In the genomic region with DNA sequence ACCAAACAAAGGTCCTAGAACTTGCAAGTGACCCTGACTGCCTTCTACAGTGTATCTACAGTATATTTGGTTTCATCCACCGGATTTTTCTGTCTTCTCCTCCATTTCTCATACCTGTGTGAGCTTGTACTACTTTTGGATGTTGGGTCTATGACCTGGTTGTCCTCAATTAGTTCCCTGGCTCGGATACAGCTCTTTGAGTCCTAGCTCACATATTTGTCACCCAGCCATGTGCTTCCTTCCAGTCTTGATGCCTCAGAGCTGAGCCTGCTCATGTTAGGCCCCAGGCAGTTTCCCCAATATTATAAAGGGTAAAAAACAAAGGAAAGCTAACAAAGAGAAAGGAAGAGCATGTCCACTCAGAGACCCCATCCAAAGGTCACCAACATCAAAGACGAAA, we compare ENCODE assay signal across 26 cellular contexts. TPM values are rescaled to one million over a fixed set of nuclear protein-coding genes. Genes with fewer than 3 reads are reported as not detected.
A peak's percentile ranks its signal among the peaks of the same experiment; 100 is the strongest.
DNase-seq lines count a peak whose midpoint lies in the region; ATAC-seq, FAIRE-seq and TF ChIP-seq lines count a peak whose summit lies in the region.
"Had no signal": no experiment of that assay in that cellular context is flagged by ENCODE, and none has a peak within 500 bp of the region (broad histone marks: within the 10 kb centered on the region; RNA-seq: fewer than 3 reads in every experiment).

No MANE protein-coding gene starts in this region.

- no peaks in the 10 kb centered on the region for H3K36me3 Mint-ChIP-seq in MCF 10A (ENCODE audit: insufficient read depth, unreplicated experiment)
- H3K36me3 Mint-ChIP-seq: CD14-positive monocyte; CD8-positive, alpha-beta memory T cell had no signal

- intact Hi-C loops in breast epithelium (cut with DNase I; ENCODE audit: low total_unique reads) (no loop called here), MCF 10A (cut with micrococcal nuclease) (no loop called here)

- no peaks in the 10 kb centered on the region for H3K27me3 Mint-ChIP-seq in MCF 10A (ENCODE audit: insufficient read depth, unreplicated experiment)
- H3K27me3 Mint-ChIP-seq: CD4-positive, alpha-beta T cell; CD8-positive, alpha-beta memory T cell had no signal

- peaks cover 22% of the 10 kb centered on the region for H3K4me1 Mint-ChIP-seq in MCF 10A (ENCODE audit: insufficient read depth, unreplicated experiment)
- H3K4me1 Mint-ChIP-seq: CD14-positive monocyte; CD8-positive, alpha-beta memory T cell had no signal

- no peaks in the 10 kb centered on the region for H3K4me1 ChIP-seq in breast epithelium
- H3K4me1 ChIP-seq in thoracic aorta (ENCODE audit: control insufficient read depth in 1 of 2, low read depth in 2 of 2), result peaks cover 24 to 68% of the 10 kb centered on the region in 2 donors
- H3K4me1 ChIP-seq: BE2C; BLaER1 treated with 17β-estradiol and CSF1 and Interleukin-3, amounts not matched to agents 10 nM and 100 nM had no signal

- BruUV-seq in MCF 10A (replicated peaks; lab: Mats Ljungman, UMichigan), result no TSS peak

- POLR2A ChIA-PET in MCF 10A (lab: Yijun Ruan, JAX), result interaction anchor here (0.6 kb wide), 1 partner anchor 294 kb away, joined by 3 read pairs; no protein-coding TSS in a partner anchor

- no peak for ATAC-seq in thoracic aorta (ENCODE audit: insufficient number of reproducible peaks, low FRiP score, low read depth)
- ATAC-seq: GM12878, HCT116 had no signal

- TF ChIP-seq CTCF in breast epithelium (IDR thresholded peaks at IDR 0.05) (no peak), MCF 10A (IDR thresholded peaks at IDR 0.05; ENCODE audit: unreplicated experiment) (no peak), AG10803 (conservative IDR thresholded peaks at IDR 0.05; ENCODE audit: low read length) (no peak), bronchial epithelial cell (IDR thresholded peaks at IDR 0.05; ENCODE audit: insufficient read depth, low read length, severe bottlenecking) (no peak), thoracic aorta (IDR thresholded peaks at IDR 0.05) (no peak)

- H3K4me3 ChIP-seq in breast epithelium, result no peak overlapping the region
- no peak overlapping the region for H3K4me3 ChIP-seq in AG10803 (ENCODE audit: low read length)
- no peak overlapping the region for H3K4me3 ChIP-seq in bronchial epithelial cell (ENCODE audit: low read depth, low read length)
- no peak overlapping the region for H3K4me3 ChIP-seq in thoracic aorta
- no peak overlapping the region for H3K4me3 ChIP-seq in H7 (ENCODE audit: insufficient read depth, low read depth, low read length)
- H3K4me3 ChIP-seq: BLaER1 treated with 17β-estradiol and CSF1 and Interleukin-3, amounts not matched to agents 10 nM and 100 nM; GM12878; GM23248 had no signal

- H3K9me3 ChIP-seq in breast epithelium, result peaks cover 0 to 11% of the 10 kb centered on the region in 2 donors
- no peaks in the 10 kb centered on the region for H3K9me3 ChIP-seq in thoracic aorta
- H3K9me3 ChIP-seq: BE2C had no signal

- H3K4me3 Mint-ChIP-seq in MCF 10A (ENCODE audit: unreplicated experiment), result no peak overlapping the region
- H3K4me3 Mint-ChIP-seq: CD14-positive monocyte; CD4-positive, alpha-beta T cell; CD8-positive, alpha-beta memory T cell; H9 had no signal

- no peak overlapping the region for H3K27ac Mint-ChIP-seq in MCF 10A (ENCODE audit: low read depth, unreplicated experiment)
- H3K27ac Mint-ChIP-seq: CD14-positive monocyte; CD4-positive, alpha-beta T cell; CD8-positive, alpha-beta memory T cell had no signal

- peak overlapping the region; percentile 43 to 44 for H3K27ac ChIP-seq in breast epithelium
- peak overlapping the region; percentile 60 to 92 for H3K27ac ChIP-seq in thoracic aorta
- H3K27ac ChIP-seq: 22Rv1; BLaER1 treated with 17β-estradiol and CSF1 and Interleukin-3, amounts not matched to agents 10 nM and 100 nM; GM23248 had no signal

- peak in 1 of 2 donors; percentile 32 for DNase-seq in breast epithelium (ENCODE audit: low spot score in 2 of 2)
- DNase-seq in MCF 10A (ENCODE audit: unreplicated experiment), result no peak
- DNase-seq in AG10803 (ENCODE audit: low read depth), result peak; percentile 12
- peak; percentile 47 for DNase-seq in bronchial epithelial cell (ENCODE audit: low read depth)
- DNase-seq in thoracic aorta (ENCODE audit: low spot score), result no peak
- DNase-seq in H7, result no peak
- no peak for DNase-seq in NCI-H1694 (lab: John Stamatoyannopoulos, UW)
- DNase-seq: AML-193; BE2C; CD4-positive, alpha-beta T cell; CD8-positive, alpha-beta memory T cell; DMS 273 treated with DMSO at 0.1 percent for 48 hours; DMS79; EL; GDM1; GM23248; H9 had no signal

- TF ChIP-seq POLR2A in breast epithelium (IDR thresholded peaks at IDR 0.05), result no peak

- CTCF ChIA-PET in MCF 10A (lab: Yijun Ruan, JAX), result no interaction called here

- no peak for FAIRE-seq in bronchial epithelial cell (lab: Jason Lieb, UNC)
- FAIRE-seq: A204.1, D721Med, GM12878, GM19239, H1 had no signal

- no peaks in the 10 kb centered on the region for H3K9me3 Mint-ChIP-seq in MCF 10A (ENCODE audit: unreplicated experiment)

- no peaks in the 10 kb centered on the region for H3K27me3 ChIP-seq in breast epithelium
- no peaks in the 10 kb centered on the region for H3K27me3 ChIP-seq in bronchial epithelial cell (ENCODE audit: control insufficient read depth, insufficient read depth, low read length)
- no peaks in the 10 kb centered on the region for H3K27me3 ChIP-seq in thoracic aorta (replicated peaks; ENCODE audit: insufficient read depth)
- H3K27me3 ChIP-seq in H7 (ENCODE audit: control insufficient read depth, insufficient read depth, low read length), result no peaks in the 10 kb centered on the region
- H3K27me3 ChIP-seq: BE2C; BLaER1 treated with 17β-estradiol and CSF1 and Interleukin-3, amounts not matched to agents 10 nM and 100 nM had no signal

- no peaks in the 10 kb centered on the region for H3K36me3 ChIP-seq in breast epithelium
- H3K36me3 ChIP-seq in bronchial epithelial cell (ENCODE audit: control insufficient read depth, insufficient read depth, low read length), result no peaks in the 10 kb centered on the region
- H3K36me3 ChIP-seq in thoracic aorta, result no peaks in the 10 kb centered on the region
- H3K36me3 ChIP-seq in H7 (replicated peaks; ENCODE audit: control insufficient read depth, insufficient read depth, low read length), result no peaks in the 10 kb centered on the region
- H3K36me3 ChIP-seq: BE2C had no signal

RNA-seq across cellular contexts. Expression of a gene that starts 28.2 kb away (rescaled TPM):
- total RNA-seq in breast epithelium, result 1 to 10 TPM; 3.2 to 4.3 (median 3.8) TPM
- 1.5 and 1.8 TPM in 2 replicates for total RNA-seq in MCF 10A (2022)
- under 0.01 TPM in 1 of 2 replicates, not detected in the other for total RNA-seq in bronchial epithelial cell
- 10 to 100 TPM; 15.8 to 81.3 TPM for total RNA-seq in thoracic aorta
- 0.11 and 0.17 TPM in 2 replicates for total RNA-seq in H7 (2014; rRNA removed; shearing (Covaris generic))
- total RNA-seq: CD4-positive, alpha-beta T cell; CD8-positive, alpha-beta memory T cell; GM12878 had no signal

Comparison
In these comparisons a context has a peak if more than half of its experiments do, and no peak if none do; other contexts are left out.
1. DNase-seq: peak in AG10803 (single experiment) and bronchial epithelial cell (single experiment); none in MCF 10A (single experiment), thoracic aorta (single experiment), H7 (single experiment) and NCI-H1694 (single experiment).